Comparison of ENCODE assay signal across 2 cellular contexts in the genomic region with DNA sequence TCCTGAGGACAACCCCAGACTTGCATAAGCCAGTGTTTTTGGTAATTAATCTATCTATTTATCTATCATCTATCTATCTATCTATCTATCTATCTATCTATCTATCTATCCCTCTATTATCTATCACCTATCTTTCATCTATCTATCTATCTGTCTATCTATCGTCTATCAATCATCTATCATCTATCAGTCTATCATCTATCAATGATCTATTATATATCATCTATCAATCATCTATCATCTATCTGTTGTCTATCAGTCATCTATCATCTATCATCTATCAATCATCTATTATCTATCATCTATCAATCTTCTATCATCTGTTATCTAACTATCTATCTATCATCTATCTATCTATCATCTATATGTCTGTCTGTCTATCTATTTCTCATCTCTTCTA.
TF ChIP-seq lines count a peak whose summit lies in the region.

No MANE protein-coding gene starts in this region.

TF ChIP-seq in HEK293T, 16 proteins besides CTCF, POLR2A, EP300 and RAD21 (continued from another document):
- TF ChIP-seq, protein P1, sequence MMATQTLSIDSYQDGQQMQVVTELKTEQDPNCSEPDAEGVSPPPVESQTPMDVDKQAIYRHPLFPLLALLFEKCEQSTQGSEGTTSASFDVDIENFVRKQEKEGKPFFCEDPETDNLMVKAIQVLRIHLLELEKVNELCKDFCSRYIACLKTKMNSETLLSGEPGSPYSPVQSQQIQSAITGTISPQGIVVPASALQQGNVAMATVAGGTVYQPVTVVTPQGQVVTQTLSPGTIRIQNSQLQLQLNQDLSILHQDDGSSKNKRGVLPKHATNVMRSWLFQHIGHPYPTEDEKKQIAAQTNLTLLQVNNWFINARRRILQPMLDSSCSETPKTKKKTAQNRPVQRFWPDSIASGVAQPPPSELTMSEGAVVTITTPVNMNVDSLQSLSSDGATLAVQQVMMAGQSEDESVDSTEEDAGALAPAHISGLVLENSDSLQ (IDR thresholded peaks at IDR 0.05) = peak; percentile 73
- TF ChIP-seq CTBP1 (IDR thresholded peaks at IDR 0.05; ENCODE audit: borderline replicate concordance) (no peak), TARDBP (IDR thresholded peaks at IDR 0.05) (no peak), NFRKB (IDR thresholded peaks at IDR 0.05) (no peak)

TF ChIP-seq in K562, 482 proteins besides CTCF, POLR2A, EP300 and RAD21 (continued from another document):
- TF ChIP-seq, protein P2, sequence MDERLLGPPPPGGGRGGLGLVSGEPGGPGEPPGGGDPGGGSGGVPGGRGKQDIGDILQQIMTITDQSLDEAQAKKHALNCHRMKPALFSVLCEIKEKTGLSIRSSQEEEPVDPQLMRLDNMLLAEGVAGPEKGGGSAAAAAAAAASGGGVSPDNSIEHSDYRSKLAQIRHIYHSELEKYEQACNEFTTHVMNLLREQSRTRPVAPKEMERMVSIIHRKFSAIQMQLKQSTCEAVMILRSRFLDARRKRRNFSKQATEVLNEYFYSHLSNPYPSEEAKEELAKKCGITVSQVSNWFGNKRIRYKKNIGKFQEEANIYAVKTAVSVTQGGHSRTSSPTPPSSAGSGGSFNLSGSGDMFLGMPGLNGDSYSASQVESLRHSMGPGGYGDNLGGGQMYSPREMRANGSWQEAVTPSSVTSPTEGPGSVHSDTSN (CRISPR knock-in tag; IDR thresholded peaks at IDR 0.05; ENCODE audit: low read depth) = no peak
- TF ChIP-seq, protein P2 (tag; conservative IDR thresholded peaks at IDR 0.05; ENCODE audit: low read depth) = 0 out of 2 replicates have a peak, but pooled peaks have one; percentile 31
- TF ChIP-seq TRIM24 (IDR thresholded peaks at IDR 0.05) (peak; percentile 33 to 56; a peak in 2 of 4 replicates), TAF9B (IDR thresholded peaks at IDR 0.05; ENCODE audit: partially characterized antibody) (peak; percentile 16), DACH1 (IDR thresholded peaks at IDR 0.05; ENCODE audit: partially characterized antibody) (peak; percentile 99), POLR2B (IDR thresholded peaks at IDR 0.05; ENCODE audit: low read depth, partially characterized antibody) (no peak), GATAD2B (IDR thresholded peaks at IDR 0.05; ENCODE audit: borderline replicate concordance) (0 out of 2 replicates have a peak, but pooled peaks have one; percentile 39), MTA1 (IDR thresholded peaks at IDR 0.05; ENCODE audit: borderline replicate concordance) (peak; percentile 57; the same call in 1 of the 2 replicates), EWSR1 (IDR thresholded peaks at IDR 0.05; ENCODE audit: borderline replicate concordance, low read depth, partially characterized antibody) (no peak), HDAC1 (IDR thresholded peaks at IDR 0.05) (peak in 1 of 2 experiments; percentile 29; a peak in 1 of 4 replicates)
- TF ChIP-seq, protein P3, sequence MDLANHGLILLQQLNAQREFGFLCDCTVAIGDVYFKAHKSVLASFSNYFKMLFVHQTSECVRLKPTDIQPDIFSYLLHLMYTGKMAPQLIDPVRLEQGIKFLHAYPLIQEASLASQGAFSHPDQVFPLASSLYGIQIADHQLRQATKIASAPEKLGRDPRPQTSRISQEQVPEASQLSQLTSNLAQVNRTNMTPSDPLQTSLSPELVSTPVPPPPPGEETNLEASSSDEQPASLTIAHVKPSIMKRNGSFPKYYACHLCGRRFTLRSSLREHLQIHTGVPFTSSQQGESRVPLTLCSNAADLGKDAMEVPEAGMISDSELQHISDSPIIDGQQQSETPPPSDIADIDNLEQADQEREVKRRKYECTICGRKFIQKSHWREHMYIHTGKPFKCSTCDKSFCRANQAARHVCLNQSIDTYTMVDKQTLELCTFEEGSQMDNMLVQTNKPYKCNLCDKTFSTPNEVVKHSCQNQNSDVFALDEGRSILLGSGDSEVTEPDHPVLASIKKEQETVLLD (IDR thresholded peaks at IDR 0.05) = peak; percentile 89
TF ChIP-seq in K562: peak in this region for 9.
